In genomic region chr7:121510858-121511482, GRCh38 we compare ENCODE assay signal across 1 cellular context.
TF ChIP-seq lines count a peak whose summit lies in the region.

No MANE protein-coding gene starts in this region.

TF ChIP-seq in endothelial cell of umbilical vein, 7 proteins besides CTCF, POLR2A, EP300 and RAD21 (continued from another document):
- TF ChIP-seq JUN (IDR thresholded peaks at IDR 0.05; ENCODE audit: borderline replicate concordance, insufficient read depth, insufficient read length, low read depth) (no peak), MYC (IDR thresholded peaks at IDR 0.05; ENCODE audit: low read depth, low read length) (no peak)
TF ChIP-seq in endothelial cell of umbilical vein: peak in this region for 0.
